20 cellular contexts compared by ENCODE assay signal in genomic region chr4:113026556-113026955, GRCh38. TPM values are rescaled to one million over a fixed set of nuclear protein-coding genes. Genes with fewer than 3 reads are reported as not detected.
DNase-seq lines count a peak whose midpoint lies in the region; ATAC-seq and TF ChIP-seq lines count a peak whose summit lies in the region.
"Had no signal": no experiment of that assay in that cellular context is flagged by ENCODE, and none has a peak within 500 bp of the region (broad histone marks: within the 10 kb centered on the region; RNA-seq: fewer than 3 reads in every experiment).

No MANE protein-coding gene starts in this region.

- no peak overlapping the region for H3K4me3 ChIP-seq in osteoblast (ENCODE audit: insufficient read depth, low read length)
- H3K4me3 ChIP-seq: GM12878, SJSA1, upper lobe of right lung had no signal

- H2AFZ ChIP-seq in osteoblast (ENCODE audit: low read length), result peak overlapping the region; percentile 36

- no peaks in the 10 kb centered on the region for H3K79me2 ChIP-seq in osteoblast (ENCODE audit: insufficient read depth, low read length)

- no peaks in the 10 kb centered on the region for H3K27me3 ChIP-seq in osteoblast (ENCODE audit: insufficient read depth, low read length)
- H3K27me3 ChIP-seq: upper lobe of right lung had no signal

- peak overlapping the region; percentile 62 for H3K4me2 ChIP-seq in osteoblast (ENCODE audit: insufficient read depth, low read length)

- no peaks in the 10 kb centered on the region for H3K9me3 ChIP-seq in osteoblast (ENCODE audit: low read depth, low read length)
- H3K9me3 ChIP-seq: SJSA1, upper lobe of right lung had no signal

- TF ChIP-seq CTCF in osteoblast (IDR thresholded peaks at IDR 0.05; ENCODE audit: extremely low read depth, low read depth, low read length), result no peak

- peak overlapping the region; percentile 50 for H3K27ac ChIP-seq in osteoblast (ENCODE audit: low read depth, low read length)
- H3K27ac ChIP-seq: epithelial cell of prostate, SJSA1, upper lobe of right lung had no signal

- DNase-seq in AG08396 (ENCODE audit: low spot score) (peak; percentile 8), HT1080 (ENCODE audit: low read depth) (peak; percentile 81), dedifferentiated amniotic fluid mesenchymal stem cell (ENCODE audit: extremely low spot score) (peak; percentile 42), osteoblast (ENCODE audit: insufficient read length, low spot score, missing footprints) (no peak), NCI-H345 (lab: John Stamatoyannopoulos, UW) (no peak)
- DNase-seq: activated gamma-delta T cell treated with Interleukin-2 at 50 U/mL for 16 hours; anterior cingulate cortex; MV-4-11; NCI-H2029; NCI-H526 treated with DMSO at 0.1 percent for 48 hours; stimulated activated naive CD8-positive, alpha-beta T cell treated with anti-CD3 and anti-CD28 coated beads, Interleukin-15, Interleukin-2, amounts not matched to agents 100 U/mL and 50 U/mL, for 24 hours; T1000; upper lobe of right lung had no signal

- no peak for ATAC-seq in HG03565 (IDR thresholded peaks at IDR 0.05; ENCODE audit: unreplicated experiment)
- ATAC-seq in HG02623 (IDR thresholded peaks at IDR 0.05; ENCODE audit: unreplicated experiment), result no peak
- ATAC-seq in HG03439 (IDR thresholded peaks at IDR 0.05; ENCODE audit: unreplicated experiment), result no peak
- ATAC-seq: GM12878; stimulated activated naive CD8-positive, alpha-beta T cell treated with anti-CD3 and anti-CD28 coated beads, Interleukin-15, Interleukin-2, amounts not matched to agents 100 U/mL and 50 U/mL, for 24 hours; upper lobe of right lung had no signal

- no peaks in the 10 kb centered on the region for H3K36me3 ChIP-seq in osteoblast (ENCODE audit: insufficient read depth, low read length)
- H3K36me3 ChIP-seq: SJSA1, upper lobe of right lung had no signal

- peaks cover 13% of the 10 kb centered on the region for H3K4me1 ChIP-seq in osteoblast (ENCODE audit: insufficient read depth, low read length)
- H3K4me1 ChIP-seq: SJSA1, upper lobe of right lung had no signal

- no peaks in the 10 kb centered on the region for H4K20me1 ChIP-seq in osteoblast (ENCODE audit: insufficient read depth, low read length)

RNA-seq across cellular contexts. Expression of gene ANK2, which starts 22.9 kb away (rescaled TPM):
- total RNA-seq in HT1080 (2014; rRNA removed; shearing (Covaris generic)), result 11.6 and 12.1 TPM in 2 replicates
- polyA plus RNA-seq in HT1080 (2015; cell fraction: cytosol; rRNA removed), result 7.8 and 12.3 TPM in 2 replicates
- 24.9 and 25.7 TPM in 2 replicates for polyA plus RNA-seq in HT1080 (2015; cell fraction: nucleus; rRNA removed)
- total RNA-seq in osteoblast, result 68.4 and 79.6 TPM in 2 replicates
- polyA plus RNA-seq: IgD-negative memory B cell had no signal

Comparison
In these comparisons a context has a peak if more than half of its experiments do, and no peak if none do; other contexts are left out.
1. DNase-seq: peak in AG08396 (single experiment), HT1080 (single experiment) and dedifferentiated amniotic fluid mesenchymal stem cell (single experiment); none in osteoblast (single experiment) and NCI-H345 (single experiment).